1 cellular context compared by ENCODE assay signal in genomic region chr6:14921170-14921569, GRCh38.
TF ChIP-seq lines count a peak whose summit lies in the region.

No MANE protein-coding gene starts in this region.

TF ChIP-seq in K562, 482 proteins besides CTCF, POLR2A, EP300 and RAD21 (continued from another document):
- TF ChIP-seq PKNOX1 (IDR thresholded peaks at IDR 0.05) (peak; percentile 68), GABPA (tag; conservative IDR thresholded peaks at IDR 0.05; ENCODE audit: low read depth) (peak; percentile 61), CTBP1 (IDR thresholded peaks at IDR 0.05; ENCODE audit: borderline replicate concordance) (peak; percentile 52; the same call in 1 of the 2 replicates), SOX6 (IDR thresholded peaks at IDR 0.05) (peak; percentile 55; the same call in 1 of the 2 replicates), MAFK (IDR thresholded peaks at IDR 0.05; ENCODE audit: low read length) (peak; percentile 36), RUNX1 (IDR thresholded peaks at IDR 0.05; ENCODE audit: low read depth) (no peak)
TF ChIP-seq in K562: peak in this region for 20.
